ENCODE assay signal across 1 cellular context in the genomic region with DNA sequence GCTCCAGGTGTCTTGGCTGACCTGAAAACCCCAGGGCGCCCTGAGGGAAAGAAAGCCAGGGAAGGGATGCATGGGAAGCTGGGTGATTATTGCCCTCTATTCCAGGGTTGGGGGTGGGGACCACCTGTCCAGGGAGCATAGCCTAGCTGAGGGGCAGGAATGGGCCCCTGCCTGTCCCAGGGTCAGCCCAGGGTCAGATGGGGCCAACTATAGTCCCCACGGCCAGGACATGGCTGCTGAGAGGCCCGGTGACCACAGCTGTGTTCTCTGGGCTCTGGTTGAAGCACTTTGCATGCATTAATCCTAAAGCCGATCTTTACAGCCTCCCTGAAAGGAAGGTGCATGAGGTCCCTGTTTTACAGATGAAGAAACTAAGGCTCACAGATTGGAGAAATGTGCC.
TF ChIP-seq lines count a peak whose summit lies in the region.

No MANE protein-coding gene starts in this region.

TF ChIP-seq in HepG2, 621 proteins besides CTCF, POLR2A, EP300 and RAD21:
- TF ChIP-seq WIZ (CRISPR knock-in tag; IDR thresholded peaks at IDR 0.05) (no peak), NR2F6 (IDR thresholded peaks at IDR 0.05) (peak; percentile 38; the same call in 1 of the 2 replicates), NR2F6 (CRISPR knock-in tag; IDR thresholded peaks at IDR 0.05) (no peak), RXRA (CRISPR knock-in tag; IDR thresholded peaks at IDR 0.05) (peak; percentile 75), HMG20B (CRISPR knock-in tag; conservative IDR thresholded peaks at IDR 0.05) (no peak), ZNF333 (CRISPR knock-in tag; IDR thresholded peaks at IDR 0.05; ENCODE audit: borderline replicate concordance) (0 out of 2 replicates have a peak, but pooled peaks have one; percentile 55), CAMTA2 (CRISPR knock-in tag; IDR thresholded peaks at IDR 0.05; ENCODE audit: borderline replicate concordance) (no peak), ZNF644 (CRISPR knock-in tag; IDR thresholded peaks at IDR 0.05; ENCODE audit: low read depth) (no peak), BCL6 (CRISPR knock-in tag; IDR thresholded peaks at IDR 0.05) (no peak), RARA (CRISPR knock-in tag; IDR thresholded peaks at IDR 0.05) (peak; percentile 68), NR3C1 (CRISPR knock-in tag; IDR thresholded peaks at IDR 0.05) (no peak)
- TF ChIP-seq, protein P1, sequence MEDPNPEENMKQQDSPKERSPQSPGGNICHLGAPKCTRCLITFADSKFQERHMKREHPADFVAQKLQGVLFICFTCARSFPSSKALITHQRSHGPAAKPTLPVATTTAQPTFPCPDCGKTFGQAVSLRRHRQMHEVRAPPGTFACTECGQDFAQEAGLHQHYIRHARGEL (CRISPR knock-in tag; IDR thresholded peaks at IDR 0.05): 0 out of 2 replicates have a peak, but pooled peaks have one; percentile 40
- TF ChIP-seq, protein P2, sequence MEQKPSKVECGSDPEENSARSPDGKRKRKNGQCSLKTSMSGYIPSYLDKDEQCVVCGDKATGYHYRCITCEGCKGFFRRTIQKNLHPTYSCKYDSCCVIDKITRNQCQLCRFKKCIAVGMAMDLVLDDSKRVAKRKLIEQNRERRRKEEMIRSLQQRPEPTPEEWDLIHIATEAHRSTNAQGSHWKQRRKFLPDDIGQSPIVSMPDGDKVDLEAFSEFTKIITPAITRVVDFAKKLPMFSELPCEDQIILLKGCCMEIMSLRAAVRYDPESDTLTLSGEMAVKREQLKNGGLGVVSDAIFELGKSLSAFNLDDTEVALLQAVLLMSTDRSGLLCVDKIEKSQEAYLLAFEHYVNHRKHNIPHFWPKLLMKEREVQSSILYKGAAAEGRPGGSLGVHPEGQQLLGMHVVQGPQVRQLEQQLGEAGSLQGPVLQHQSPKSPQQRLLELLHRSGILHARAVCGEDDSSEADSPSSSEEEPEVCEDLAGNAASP (CRISPR knock-in tag; IDR thresholded peaks at IDR 0.05; ENCODE audit: borderline replicate concordance): peak; percentile 14; the same call in 1 of the 2 replicates
- TF ChIP-seq, protein P3, sequence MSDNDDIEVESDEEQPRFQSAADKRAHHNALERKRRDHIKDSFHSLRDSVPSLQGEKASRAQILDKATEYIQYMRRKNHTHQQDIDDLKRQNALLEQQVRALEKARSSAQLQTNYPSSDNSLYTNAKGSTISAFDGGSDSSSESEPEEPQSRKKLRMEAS (IDR thresholded peaks at IDR 0.05): 0 out of 2 replicates have a peak, but pooled peaks have one; percentile 6
TF ChIP-seq in HepG2: peak in this region for 7.
